In the genomic region with DNA sequence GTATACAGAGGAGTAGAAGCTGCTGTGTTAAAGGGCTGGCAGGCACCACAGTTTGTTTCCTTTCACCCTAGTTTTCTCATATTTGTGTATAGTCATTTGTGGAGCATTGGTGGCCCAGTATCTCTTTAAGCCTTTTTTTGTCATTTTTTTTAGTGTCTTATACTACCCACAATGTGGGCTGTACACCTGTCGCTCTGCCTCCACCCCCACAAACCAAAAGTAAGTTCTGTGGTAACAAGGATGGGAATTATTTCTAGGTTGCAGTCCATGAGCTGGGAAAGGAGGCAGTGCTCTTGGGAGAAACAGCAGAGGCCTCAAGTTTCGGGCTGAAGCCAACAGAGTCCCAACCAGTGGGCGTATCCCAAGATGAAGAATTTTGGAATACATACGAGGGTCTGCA, we compare ENCODE assay signal across 2 cellular contexts.
TF ChIP-seq lines count a peak whose summit lies in the region.

No MANE protein-coding gene starts in this region.

TF ChIP-seq in liver, 16 proteins besides CTCF, POLR2A, EP300 and RAD21:
- TF ChIP-seq, protein P1, sequence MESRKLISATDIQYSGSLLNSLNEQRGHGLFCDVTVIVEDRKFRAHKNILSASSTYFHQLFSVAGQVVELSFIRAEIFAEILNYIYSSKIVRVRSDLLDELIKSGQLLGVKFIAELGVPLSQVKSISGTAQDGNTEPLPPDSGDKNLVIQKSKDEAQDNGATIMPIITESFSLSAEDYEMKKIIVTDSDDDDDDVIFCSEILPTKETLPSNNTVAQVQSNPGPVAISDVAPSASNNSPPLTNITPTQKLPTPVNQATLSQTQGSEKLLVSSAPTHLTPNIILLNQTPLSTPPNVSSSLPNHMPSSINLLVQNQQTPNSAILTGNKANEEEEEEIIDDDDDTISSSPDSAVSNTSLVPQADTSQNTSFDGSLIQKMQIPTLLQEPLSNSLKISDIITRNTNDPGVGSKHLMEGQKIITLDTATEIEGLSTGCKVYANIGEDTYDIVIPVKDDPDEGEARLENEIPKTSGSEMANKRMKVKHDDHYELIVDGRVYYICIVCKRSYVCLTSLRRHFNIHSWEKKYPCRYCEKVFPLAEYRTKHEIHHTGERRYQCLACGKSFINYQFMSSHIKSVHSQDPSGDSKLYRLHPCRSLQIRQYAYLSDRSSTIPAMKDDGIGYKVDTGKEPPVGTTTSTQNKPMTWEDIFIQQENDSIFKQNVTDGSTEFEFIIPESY (IDR thresholded peaks at IDR 0.05): no peak
- TF ChIP-seq YY1 (IDR thresholded peaks at IDR 0.05): no peak

TF ChIP-seq in HepG2, 621 proteins besides CTCF, POLR2A, EP300 and RAD21:
- TF ChIP-seq ZFP90 (CRISPR knock-in tag; IDR thresholded peaks at IDR 0.05; ENCODE audit: borderline replicate concordance) (no peak), ZNF431 (CRISPR knock-in tag; IDR thresholded peaks at IDR 0.05; ENCODE audit: borderline replicate concordance, low read depth) (no peak), LRRFIP1 (CRISPR knock-in tag; conservative IDR thresholded peaks at IDR 0.05) (no peak), HNRNPUL1 (IDR thresholded peaks at IDR 0.05; ENCODE audit: low read depth, low read length) (no peak), NFE2L1 (CRISPR knock-in tag; IDR thresholded peaks at IDR 0.05; ENCODE audit: borderline replicate concordance) (no peak), NRL (CRISPR knock-in tag; IDR thresholded peaks at IDR 0.05; ENCODE audit: borderline replicate concordance) (no peak), ZC3H4 (CRISPR knock-in tag; IDR thresholded peaks at IDR 0.05; ENCODE audit: borderline replicate concordance) (no peak), MAZ (IDR thresholded peaks at IDR 0.05; ENCODE audit: borderline replicate concordance, low read depth, low read length) (no peak), MAZ (CRISPR knock-in tag; IDR thresholded peaks at IDR 0.05; ENCODE audit: low read depth) (no peak), RXRB (CRISPR knock-in tag; IDR thresholded peaks at IDR 0.05; ENCODE audit: borderline replicate concordance) (no peak)
- TF ChIP-seq, protein P2, sequence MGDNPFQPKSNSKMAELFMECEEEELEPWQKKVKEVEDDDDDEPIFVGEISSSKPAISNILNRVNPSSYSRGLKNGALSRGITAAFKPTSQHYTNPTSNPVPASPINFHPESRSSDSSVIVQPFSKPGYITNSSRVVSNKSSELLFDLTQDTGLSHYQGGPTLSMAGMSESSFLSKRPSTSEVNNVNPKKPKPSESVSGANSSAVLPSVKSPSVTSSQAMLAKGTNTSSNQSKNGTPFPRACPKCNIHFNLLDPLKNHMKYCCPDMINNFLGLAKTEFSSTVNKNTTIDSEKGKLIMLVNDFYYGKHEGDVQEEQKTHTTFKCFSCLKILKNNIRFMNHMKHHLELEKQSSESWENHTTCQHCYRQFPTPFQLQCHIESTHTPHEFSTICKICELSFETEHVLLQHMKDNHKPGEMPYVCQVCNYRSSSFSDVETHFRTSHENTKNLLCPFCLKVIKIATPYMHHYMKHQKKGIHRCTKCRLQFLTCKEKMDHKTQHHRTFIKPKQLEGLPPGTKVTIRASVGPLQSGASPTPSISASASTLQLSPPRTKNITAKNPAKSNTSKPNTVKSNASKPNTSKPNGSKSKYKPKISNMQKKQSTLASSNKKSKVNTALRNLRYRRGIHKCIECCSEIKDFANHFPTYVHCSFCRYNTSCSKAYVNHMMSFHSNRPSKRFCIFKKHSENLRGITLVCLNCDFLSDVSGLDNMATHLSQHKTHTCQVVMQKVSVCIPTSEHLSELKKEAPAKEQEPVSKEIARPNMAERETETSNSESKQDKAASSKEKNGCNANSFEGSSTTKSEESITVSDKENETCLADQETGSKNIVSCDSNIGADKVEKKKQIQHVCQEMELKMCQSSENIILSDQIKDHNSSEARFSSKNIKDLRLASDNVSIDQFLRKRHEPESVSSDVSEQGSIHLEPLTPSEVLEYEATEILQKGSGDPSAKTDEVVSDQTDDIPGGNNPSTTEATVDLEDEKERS (CRISPR knock-in tag; IDR thresholded peaks at IDR 0.05): no peak
